12 cellular contexts compared by ENCODE assay signal in genomic region chr18:63079114-63079513, GRCh38.
DNase-seq lines count a peak whose midpoint lies in the region; ATAC-seq and TF ChIP-seq lines count a peak whose summit lies in the region.
"Had no signal": no experiment of that assay in that cellular context is flagged by ENCODE, and none has a peak within 500 bp of the region (broad histone marks: within the 10 kb centered on the region; RNA-seq: fewer than 3 reads in every experiment).

No MANE protein-coding gene starts in this region.

- no peaks in the 10 kb centered on the region for H3K9me2 ChIP-seq in OCI-LY7 (ENCODE audit: insufficient read depth, low read length)

- CTCF ChIA-PET in OCI-LY7 (lab: Charles Lee; ENCODE audit: unreplicated experiment): no interaction called here

- peaks cover 4% of the 10 kb centered on the region for H3K36me3 Mint-ChIP-seq in activated naive CD8-positive, alpha-beta T cell treated with anti-CD3 and anti-CD28 coated beads, Interleukin-2, amount 10 ng/mL, durations not matched to agents 7 days and 5 days
- peaks cover 4% of the 10 kb centered on the region for H3K36me3 Mint-ChIP-seq in activated naive CD8-positive, alpha-beta T cell treated with anti-CD3 and anti-CD28 coated beads for 36 hours
- H3K36me3 Mint-ChIP-seq in type B pancreatic cell: peaks cover 4% of the 10 kb centered on the region

- no peak overlapping the region for H3K4me3 ChIP-seq in OCI-LY7 (ENCODE audit: low read depth, low read length, poor library complexity, severe bottlenecking)

- no peaks in the 10 kb centered on the region for H3K4me1 ChIP-seq in OCI-LY7 (ENCODE audit: insufficient read depth, low read length, poor library complexity, severe bottlenecking)

- no peak for TF ChIP-seq CTCF in OCI-LY7 (conservative IDR thresholded peaks at IDR 0.05; ENCODE audit: low read length)
- TF ChIP-seq CTCF in type B pancreatic cell (conservative IDR thresholded peaks at IDR 0.05): no peak

- DNase-seq in activated naive CD8-positive, alpha-beta T cell treated with anti-CD3 and anti-CD28 coated beads, Interleukin-2, amount 10 ng/mL, durations not matched to agents 7 days and 5 days: no peak
- no peak for DNase-seq in activated naive CD8-positive, alpha-beta T cell treated with anti-CD3 and anti-CD28 coated beads for 36 hours
- DNase-seq in OCI-LY7 (ENCODE audit: low spot score) (peak; percentile 4), type B pancreatic cell (ENCODE audit: extremely low spot score, unreplicated experiment) (peak; percentile 13), putamen (ENCODE audit: low spot score) (no peak), dedifferentiated amniotic fluid mesenchymal stem cell (ENCODE audit: extremely low spot score) (no peak)
- DNase-seq: anterior cingulate cortex; foreskin fibroblast; naive thymus-derived CD8-positive, alpha-beta T cell; NCI-H1436 treated with DMSO at 0.1 percent for 48 hours had no signal

- H3K4me1 Mint-ChIP-seq in activated naive CD8-positive, alpha-beta T cell treated with anti-CD3 and anti-CD28 coated beads, Interleukin-2, amount 10 ng/mL, durations not matched to agents 7 days and 5 days: peaks cover 9% of the 10 kb centered on the region
- H3K4me1 Mint-ChIP-seq in activated naive CD8-positive, alpha-beta T cell treated with anti-CD3 and anti-CD28 coated beads for 36 hours: peaks cover 10% of the 10 kb centered on the region
- H3K4me1 Mint-ChIP-seq in type B pancreatic cell (ENCODE audit: unreplicated experiment): peaks cover 15% of the 10 kb centered on the region

- no peak overlapping the region for H2AFZ ChIP-seq in OCI-LY7 (ENCODE audit: low read length)

- H3K79me2 ChIP-seq in OCI-LY7 (ENCODE audit: insufficient read depth, low read depth, low read length): no peaks in the 10 kb centered on the region

- no peaks in the 10 kb centered on the region for H3K36me3 ChIP-seq in OCI-LY7 (ENCODE audit: insufficient read depth, low read length)

- H3K4me3 Mint-ChIP-seq in activated naive CD8-positive, alpha-beta T cell treated with anti-CD3 and anti-CD28 coated beads, Interleukin-2, amount 10 ng/mL, durations not matched to agents 7 days and 5 days: no peak overlapping the region
- no peak overlapping the region for H3K4me3 Mint-ChIP-seq in activated naive CD8-positive, alpha-beta T cell treated with anti-CD3 and anti-CD28 coated beads for 36 hours
- H3K4me3 Mint-ChIP-seq in type B pancreatic cell: no peak overlapping the region
- H3K4me3 Mint-ChIP-seq: naive thymus-derived CD8-positive, alpha-beta T cell had no signal

- H3K4me2 ChIP-seq in OCI-LY7 (ENCODE audit: low read length): no peak overlapping the region

- no peak overlapping the region for H3K27ac ChIP-seq in OCI-LY7 (ENCODE audit: low read depth, low read length, poor library complexity, severe bottlenecking)

- no TSS peak for BruUV-seq in OCI-LY7 (replicated peaks; lab: Mats Ljungman, UMichigan)

- ATAC-seq in activated naive CD8-positive, alpha-beta T cell treated with anti-CD3 and anti-CD28 coated beads, Interleukin-2, amount 10 ng/mL, durations not matched to agents 7 days and 5 days (ENCODE audit: low read depth): peak; percentile 83
- ATAC-seq in HG03025 (IDR thresholded peaks at IDR 0.05; ENCODE audit: low FRiP score, unreplicated experiment): peak; percentile 58
- ATAC-seq in HG03280 (IDR thresholded peaks at IDR 0.05; ENCODE audit: unreplicated experiment): no peak

- no peak overlapping the region for H3K27ac Mint-ChIP-seq in activated naive CD8-positive, alpha-beta T cell treated with anti-CD3 and anti-CD28 coated beads, Interleukin-2, amount 10 ng/mL, durations not matched to agents 7 days and 5 days
- H3K27ac Mint-ChIP-seq in activated naive CD8-positive, alpha-beta T cell treated with anti-CD3 and anti-CD28 coated beads for 36 hours: no peak overlapping the region
- no peak overlapping the region for H3K27ac Mint-ChIP-seq in type B pancreatic cell
- H3K27ac Mint-ChIP-seq: naive thymus-derived CD8-positive, alpha-beta T cell had no signal

- intact Hi-C loops in OCI-LY7 (cut with micrococcal nuclease; ENCODE audit: unreplicated experiment): no loop called here

- H3K9me3 ChIP-seq in OCI-LY7 (ENCODE audit: low read length): no peaks in the 10 kb centered on the region

- POLR2A ChIA-PET in activated naive CD8-positive, alpha-beta T cell treated with anti-CD3 and anti-CD28 coated beads, Interleukin-2, amount 10 ng/mL, durations not matched to agents 7 days and 5 days (lab: Charles Lee): interaction anchor here (1.0 kb wide), 1 partner anchor 239 kb away, joined by 3 read pairs; no protein-coding TSS in a partner anchor
- POLR2A ChIA-PET in OCI-LY7 (lab: Charles Lee): no interaction called here

- peaks cover 10% of the 10 kb centered on the region for H3K9me3 Mint-ChIP-seq in activated naive CD8-positive, alpha-beta T cell treated with anti-CD3 and anti-CD28 coated beads, Interleukin-2, amount 10 ng/mL, durations not matched to agents 7 days and 5 days
- peaks cover 5% of the 10 kb centered on the region for H3K9me3 Mint-ChIP-seq in activated naive CD8-positive, alpha-beta T cell treated with anti-CD3 and anti-CD28 coated beads for 36 hours
- peaks cover 11% of the 10 kb centered on the region for H3K9me3 Mint-ChIP-seq in type B pancreatic cell

- no peaks in the 10 kb centered on the region for H4K20me1 ChIP-seq in OCI-LY7 (ENCODE audit: insufficient read depth, low read length)

- peaks cover 19% of the 10 kb centered on the region for H3K27me3 Mint-ChIP-seq in activated naive CD8-positive, alpha-beta T cell treated with anti-CD3 and anti-CD28 coated beads, Interleukin-2, amount 10 ng/mL, durations not matched to agents 7 days and 5 days
- H3K27me3 Mint-ChIP-seq in activated naive CD8-positive, alpha-beta T cell treated with anti-CD3 and anti-CD28 coated beads for 36 hours: peaks cover 8% of the 10 kb centered on the region
- H3K27me3 Mint-ChIP-seq in type B pancreatic cell: no peaks in the 10 kb centered on the region

Comparison
In these comparisons a context has a peak if more than half of its experiments do, and no peak if none do; other contexts are left out.
1. DNase-seq: peak in OCI-LY7 (single experiment) and type B pancreatic cell (single experiment); none in activated naive CD8-positive, alpha-beta T cell treated with anti-CD3 and anti-CD28 coated beads, Interleukin-2, amount 10 ng/mL, durations not matched to agents 7 days and 5 days (single experiment), activated naive CD8-positive, alpha-beta T cell treated with anti-CD3 and anti-CD28 coated beads for 36 hours (single experiment), putamen (single experiment) and dedifferentiated amniotic fluid mesenchymal stem cell (single experiment).